In the genomic region with DNA sequence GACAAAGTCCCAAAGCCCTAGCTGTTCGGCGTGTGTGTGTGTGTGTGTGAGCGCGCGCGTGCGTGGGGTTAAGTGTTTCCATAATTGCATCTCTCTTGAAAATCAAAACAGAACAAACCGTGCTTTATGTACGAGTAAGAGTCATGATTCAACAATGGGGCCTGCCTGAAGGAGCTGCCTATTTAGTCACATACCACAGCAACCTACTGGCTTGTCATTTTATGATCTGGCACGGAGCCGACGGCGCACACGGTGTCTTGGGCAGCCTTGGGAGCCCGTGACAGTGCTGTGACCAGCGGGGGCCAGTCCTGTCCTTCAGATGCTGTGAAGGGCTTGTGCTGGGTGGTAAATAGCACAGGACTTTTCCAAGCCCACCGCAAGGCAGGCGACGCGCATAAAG, we compare ENCODE assay signal across 15 cellular contexts.
DNase-seq lines count a peak whose midpoint lies in the region; ATAC-seq and TF ChIP-seq lines count a peak whose summit lies in the region.
"Had no signal": no experiment of that assay in that cellular context is flagged by ENCODE, and none has a peak within 500 bp of the region (broad histone marks: within the 10 kb centered on the region; RNA-seq: fewer than 3 reads in every experiment).

No MANE protein-coding gene starts in this region.

- H3K27ac ChIP-seq in SJCRH30 (no peak overlapping the region; the same call in 1 of the 2 replicates), lung (ENCODE audit: low read depth in 1 of 2, low read length in 1 of 2) (no peak overlapping the region)

- in situ Hi-C loops in KBM-7 (cut with MboI; ENCODE audit: low pct_unique_long_range_greater_than_20kb, low sequenced_read_pairs) = no loop called here

- CTCF ChIA-PET in AG04449 (lab: Yijun Ruan, JAX) = no interaction called here

- TF ChIP-seq CTCF in AG04449 (IDR thresholded peaks at IDR 0.05; ENCODE audit: insufficient read depth, low read length, missing control alignments) = no peak
- TF ChIP-seq CTCF in lung (IDR thresholded peaks at IDR 0.05; ENCODE audit: control extremely low read depth, extremely low read depth) = no peak

- DNase-seq in AG04449 (ENCODE audit: low read depth, low spot score) (peak; percentile 7), KBM-7 (peak; percentile 1), SJCRH30 (peak; percentile 23 to 47), lung (ENCODE audit: low spot score) (peak; percentile 36)
- DNase-seq in activated CD4-positive, alpha-beta T cell treated with anti-CD3 and anti-CD28 coated beads for 48 hours = no peak
- no peak for DNase-seq in activated CD4-positive, CD25-positive, alpha-beta regulatory T cell treated with anti-CD3 and anti-CD28 coated beads, Interleukin-2, amount 50 U/mL, for 72 hours
- DNase-seq: activated CD4-positive, alpha-beta T cell treated with anti-CD3 and anti-CD28 coated beads, Interleukin-2, amount 50 U/mL, for 4 hours; erythroblast; NCI-H146; stimulated activated CD4-positive, alpha-beta T cell treated with anti-CD3 and anti-CD28 coated beads, Interleukin-2, amount 100 ng/mL, for 48 hours; stimulated activated naive B cell treated with anti-CD40 and anti-IgM and Interleukin-4, amounts not matched to agents 10 μg/mL and 1 μg/mL and 100 μg/mL, for 72 hours; T-helper 1 cell had no signal

- H3K27me3 ChIP-seq in SJCRH30 (no peaks in the 10 kb centered on the region), lung (ENCODE audit: control insufficient read depth, insufficient read depth) (no peaks in the 10 kb centered on the region)

- POLR2A ChIA-PET in AG04449 (lab: Yijun Ruan, JAX) = no interaction called here

- no peaks in the 10 kb centered on the region for H3K4me1 ChIP-seq in SJCRH30
- no peaks in the 10 kb centered on the region for H3K4me1 ChIP-seq in lung (ENCODE audit: control insufficient read depth in 2 of 2, insufficient read depth in 2 of 2, low read length in 2 of 2)

- ATAC-seq in lung (ENCODE audit: insufficient read depth, low FRiP score) (no peak), HG02571 (IDR thresholded peaks at IDR 0.05; ENCODE audit: unreplicated experiment) (no peak), HG03159 (IDR thresholded peaks at IDR 0.05; ENCODE audit: unreplicated experiment) (no peak)
- ATAC-seq: HCT116; stimulated activated naive B cell treated with anti-CD40 and anti-IgM and Interleukin-4, amounts not matched to agents 10 μg/mL and 1 μg/mL and 100 μg/mL, for 72 hours had no signal

- H3K4me3 ChIP-seq in AG04449 (ENCODE audit: low read depth, low read length) (no peak overlapping the region), SJCRH30 (no peak overlapping the region), lung (no peak overlapping the region)

- 65 to 74% methylated on average over 20 of the region's 20 CpGs for WGBS in lung, 2 donors

- no peaks in the 10 kb centered on the region for H3K36me3 ChIP-seq in SJCRH30
- H3K36me3 ChIP-seq in lung (ENCODE audit: control insufficient read depth in 2 of 2, insufficient read depth in 2 of 2, low read length in 2 of 2) = no peaks in the 10 kb centered on the region

- no peaks in the 10 kb centered on the region for H3K9me3 ChIP-seq in SJCRH30 (replicated peaks)
- peaks cover 0 to 15% of the 10 kb centered on the region in 2 donors for H3K9me3 ChIP-seq in lung (ENCODE audit: control insufficient read depth in 2 of 2, insufficient read depth in 1 of 2, low read length in 1 of 2)

Comparison
In these comparisons a context has a peak if more than half of its experiments do, and no peak if none do; other contexts are left out.
1. DNase-seq: peak in AG04449 (single experiment), KBM-7 (single experiment), SJCRH30 (2 of 2) and lung (single experiment); none in activated CD4-positive, alpha-beta T cell treated with anti-CD3 and anti-CD28 coated beads for 48 hours (single experiment) and activated CD4-positive, CD25-positive, alpha-beta regulatory T cell treated with anti-CD3 and anti-CD28 coated beads, Interleukin-2, amount 50 U/mL, for 72 hours (single experiment).